ENCODE assay signal across 27 cellular contexts in the genomic region with DNA sequence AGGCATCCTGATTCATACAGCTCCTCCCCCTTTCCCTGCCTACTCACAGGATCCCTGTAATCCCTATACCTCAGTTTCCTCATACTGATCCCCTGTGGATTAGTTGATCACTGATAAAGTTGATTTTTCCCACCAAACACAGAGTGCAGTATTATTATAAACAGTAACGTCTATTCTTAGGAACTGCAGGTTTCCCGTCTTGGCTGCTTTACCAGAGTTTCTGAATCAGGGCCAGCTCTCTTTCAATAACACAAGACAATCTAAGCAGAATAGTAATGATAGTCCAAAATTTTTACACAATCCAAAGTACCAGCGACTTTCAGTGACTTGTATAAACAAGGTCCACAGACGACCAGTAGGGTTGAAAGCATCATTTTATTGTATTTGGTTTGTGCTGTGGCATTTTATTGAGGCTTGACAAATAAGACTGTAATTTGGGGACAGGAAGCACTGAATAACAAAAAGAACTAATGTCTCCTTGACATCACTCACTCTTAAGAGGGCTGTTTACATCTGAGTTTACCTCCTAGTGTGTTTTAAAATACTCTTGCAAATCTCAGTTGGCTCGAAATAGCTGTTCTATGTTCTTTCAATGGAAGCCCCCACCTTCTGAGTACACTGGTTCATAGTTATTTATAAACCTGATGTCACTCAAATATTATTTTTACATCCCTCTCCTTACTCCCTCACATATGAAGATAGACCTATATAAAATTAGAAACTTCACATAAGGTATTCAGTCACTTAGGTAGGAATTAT. TPM values are rescaled to one million over a fixed set of nuclear protein-coding genes. Genes with fewer than 3 reads are reported as not detected.
DNase-seq lines count a peak whose midpoint lies in the region; ATAC-seq and TF ChIP-seq lines count a peak whose summit lies in the region.
"Had no signal": no experiment of that assay in that cellular context is flagged by ENCODE, and none has a peak within 500 bp of the region (broad histone marks: within the 10 kb centered on the region; RNA-seq: fewer than 3 reads in every experiment).

No MANE protein-coding gene starts in this region.

- H3K4me1 Mint-ChIP-seq in brain (peaks cover 28% of the 10 kb centered on the region), glutamatergic neuron (ENCODE audit: low read depth, unreplicated experiment) (peaks cover 2% of the 10 kb centered on the region)

- H3K4me3 ChIP-seq in right atrium auricular region, result no peak overlapping the region
- H3K4me3 ChIP-seq in thoracic aorta, result no peak overlapping the region
- H3K4me3 ChIP-seq: body of pancreas, colonic mucosa, esophagus squamous epithelium, lung had no signal

- peaks cover 0 to 3% (median 0%) of the 10 kb centered on the region in 5 experiments for H3K9me3 Mint-ChIP-seq in brain
- H3K9me3 Mint-ChIP-seq in glutamatergic neuron (ENCODE audit: unreplicated experiment), result peaks cover 3% of the 10 kb centered on the region
- H3K9me3 Mint-ChIP-seq: activated naive CD8-positive, alpha-beta T cell treated with anti-CD3 and anti-CD28 coated beads, Interleukin-2, amount 50 U/mL, for 24 hours; effector memory CD8-positive, alpha-beta T cell had no signal

- no peaks in the 10 kb centered on the region for H3K9me3 ChIP-seq in right atrium auricular region
- no peaks in the 10 kb centered on the region for H3K9me3 ChIP-seq in thoracic aorta
- H3K9me3 ChIP-seq: body of pancreas, colonic mucosa, esophagus squamous epithelium, neutrophil had no signal

- H3K27ac Mint-ChIP-seq in brain (peak overlapping the region in 2 of 5 experiments; percentile 6 to 69), glutamatergic neuron (ENCODE audit: unreplicated experiment) (no peak overlapping the region)
- H3K27ac Mint-ChIP-seq: activated CD8-positive, alpha-beta T cell treated with anti-CD3 and anti-CD28 coated beads, Interleukin-2, amount 10 ng/mL, durations not matched to agents 7 days and 5 days; activated naive CD8-positive, alpha-beta T cell treated with anti-CD3 and anti-CD28 coated beads, Interleukin-2, amount 50 U/mL, for 24 hours; effector memory CD8-positive, alpha-beta T cell had no signal

- intact Hi-C loops in Right ventricle myocardium superior (cut with DNase I) (loop anchor here (10.0 kb wide), 1 partner anchor 1025 kb away; no protein-coding TSS in a partner anchor), cardiac septum (cut with DNase I) (loop anchor here (5.0 to 10.0 kb wide), 3 partner anchors 202 to 605 kb away; no protein-coding TSS in a partner anchor)

- DNase-seq in Right ventricle myocardium superior (no peak), cardiac septum (ENCODE audit: low spot score) (no peak), right atrium auricular region (ENCODE audit: low spot score) (no peak), thoracic aorta (ENCODE audit: low spot score) (no peak), A172 (ENCODE audit: low spot score) (no peak), glutamatergic neuron (no peak)
- DNase-seq: activated CD4-positive, alpha-beta T cell treated with anti-CD3 and anti-CD28 coated beads for 1 hour; activated CD8-positive, alpha-beta T cell treated with anti-CD3 and anti-CD28 coated beads, Interleukin-2, amount 10 ng/mL, durations not matched to agents 7 days and 5 days; activated gamma-delta T cell treated with Interleukin-2 at 50 U/mL for 16 hours; activated naive CD8-positive, alpha-beta T cell treated with anti-CD3 and anti-CD28 coated beads, Interleukin-2, amount 50 U/mL, for 24 hours; body of pancreas; colonic mucosa; effector memory CD8-positive, alpha-beta T cell; esophagus squamous epithelium; IMR-90; NCI-H1105; NCI-H2029; NCI-H446 treated with DMSO at 0.1 percent for 48 hours; small intestine; stimulated activated CD4-positive, alpha-beta T cell treated with anti-CD3 and anti-CD28 coated beads, Interleukin-1b, Interleukin-23, amount 100 ng/mL, for 48 hours; T-helper 1 cell had no signal

- H3K4me3 Mint-ChIP-seq in brain, result peak overlapping the region in 3 of 5 experiments; percentile 0 to 55 (median 49)
- H3K4me3 Mint-ChIP-seq in glutamatergic neuron (ENCODE audit: unreplicated experiment), result no peak overlapping the region
- H3K4me3 Mint-ChIP-seq: activated CD8-positive, alpha-beta T cell treated with anti-CD3 and anti-CD28 coated beads, Interleukin-2, amount 10 ng/mL, durations not matched to agents 7 days and 5 days; activated naive CD8-positive, alpha-beta T cell treated with anti-CD3 and anti-CD28 coated beads, Interleukin-2, amount 50 U/mL, for 24 hours; effector memory CD8-positive, alpha-beta T cell had no signal

- H3K36me3 Mint-ChIP-seq in brain, result no peaks in the 10 kb centered on the region
- no peaks in the 10 kb centered on the region for H3K36me3 Mint-ChIP-seq in glutamatergic neuron (ENCODE audit: unreplicated experiment)

- H3K27me3 ChIP-seq in right atrium auricular region (no peaks in the 10 kb centered on the region), thoracic aorta (replicated peaks; ENCODE audit: insufficient read depth) (no peaks in the 10 kb centered on the region)
- H3K27me3 ChIP-seq: body of pancreas, colonic mucosa, esophagus squamous epithelium, neutrophil had no signal

- H3K4me1 ChIP-seq in right atrium auricular region, result peaks cover 0 to 20% of the 10 kb centered on the region in 2 donors
- H3K4me1 ChIP-seq in thoracic aorta (ENCODE audit: control insufficient read depth in 1 of 2, low read depth in 2 of 2), result peaks cover 7 to 14% of the 10 kb centered on the region in 2 donors

- H3K27ac ChIP-seq in right atrium auricular region, result peak overlapping the region; percentile 39 to 71
- peak overlapping the region; percentile 0 to 38 for H3K27ac ChIP-seq in thoracic aorta
- H3K27ac ChIP-seq: body of pancreas, colonic mucosa, esophagus squamous epithelium, HL-60, neutrophil had no signal

- H3K36me3 ChIP-seq in right atrium auricular region (no peaks in the 10 kb centered on the region), thoracic aorta (no peaks in the 10 kb centered on the region)
- H3K36me3 ChIP-seq: colonic mucosa, esophagus squamous epithelium, neutrophil had no signal

- peaks cover 10% of the 10 kb centered on the region for H3K27me3 Mint-ChIP-seq in brain
- H3K27me3 Mint-ChIP-seq in glutamatergic neuron (ENCODE audit: unreplicated experiment), result peaks cover 6% of the 10 kb centered on the region
- H3K27me3 Mint-ChIP-seq: activated naive CD8-positive, alpha-beta T cell treated with anti-CD3 and anti-CD28 coated beads, Interleukin-2, amount 50 U/mL, for 24 hours had no signal

- TF ChIP-seq CTCF in brain (conservative IDR thresholded peaks at IDR 0.05) (no peak), right atrium auricular region (IDR thresholded peaks at IDR 0.05) (no peak), thoracic aorta (IDR thresholded peaks at IDR 0.05) (no peak), glutamatergic neuron (IDR thresholded peaks at IDR 0.05; ENCODE audit: partially characterized antibody, unreplicated experiment) (no peak)

- ATAC-seq in Right ventricle myocardium superior (ENCODE audit: poor library complexity) (peak; percentile 62), thoracic aorta (ENCODE audit: insufficient number of reproducible peaks, low FRiP score, low read depth) (peak; percentile 19), GM18870 (IDR thresholded peaks at IDR 0.05; ENCODE audit: unreplicated experiment) (no peak)
- ATAC-seq: activated CD8-positive, alpha-beta T cell treated with anti-CD3 and anti-CD28 coated beads, Interleukin-2, amount 10 ng/mL, durations not matched to agents 7 days and 5 days; activated naive CD8-positive, alpha-beta T cell treated with anti-CD3 and anti-CD28 coated beads, Interleukin-2, amount 50 U/mL, for 24 hours; body of pancreas; effector memory CD8-positive, alpha-beta T cell; HCT116 had no signal

RNA-seq across cellular contexts. Expression of gene JARID2, which starts 6.1 kb away (rescaled TPM):
- total RNA-seq in Right ventricle myocardium superior, result 8.1 TPM
- 4.5 TPM for total RNA-seq in cardiac septum
- polyA plus RNA-seq in brain (ENCODE audit: insufficient read depth, low read depth, low replicate concordance), result 19.7 TPM
- 1 to 10 TPM; 6.5 to 6.7 TPM for total RNA-seq in right atrium auricular region
- total RNA-seq in thoracic aorta, result 10 to 100 TPM in 1 of 2 donors, 1 to 10 TPM in 1; 8.3 to 12.8 TPM
- 4.8 and 5.4 TPM in 2 replicates for total RNA-seq in A172 (2014; rRNA removed; shearing (Covaris generic))
- total RNA-seq in glutamatergic neuron (ENCODE audit: unreplicated experiment), result 83.8 TPM
